15 cellular contexts compared by ENCODE assay signal in the genomic region with DNA sequence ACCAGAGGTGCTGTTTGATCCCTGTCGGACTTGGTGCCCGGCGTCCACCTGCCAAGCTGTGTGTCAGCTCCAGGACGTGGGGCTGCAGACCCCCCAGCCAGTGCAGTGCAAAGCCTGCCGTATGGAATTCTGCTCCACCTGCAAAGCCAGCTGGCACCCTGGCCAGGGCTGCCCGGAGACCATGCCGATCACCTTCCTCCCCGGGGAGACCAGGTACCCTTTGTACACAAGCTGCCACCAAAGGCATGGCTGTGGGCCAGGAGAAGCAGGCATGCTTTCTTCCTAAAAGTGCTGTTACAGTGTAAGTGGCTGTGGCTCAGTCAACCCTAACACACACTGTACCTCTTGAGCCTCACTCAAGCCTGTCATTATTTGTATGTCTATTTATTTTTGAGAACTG.
"Had no signal": no experiment of that assay in that cellular context is flagged by ENCODE, and none has a peak within 500 bp of the region (broad histone marks: within the 10 kb centered on the region; RNA-seq: fewer than 3 reads in every experiment).

No MANE protein-coding gene starts in this region.

- H3K27ac Mint-ChIP-seq: activated naive CD4-positive, alpha-beta T cell treated with anti-CD3 and anti-CD28 coated beads, Interleukin-2, amount 10 ng/mL, durations not matched to agents 7 days and 5 days; activated T-helper 1 cell treated with anti-CD3 and anti-CD28 coated beads, Interleukin-12 subunit alpha, Interleukin-12 subunit beta, Interleukin-2, Interleukin-4 antibody, amounts not matched to agents 30 ng/mL and 10 ng/mL and 1 ng/mL, durations not matched to agents 14 hours and 24 hours and 36 hours; dendritic cell treated with granulocyte-macrophage colony-stimulating factor and Interleukin-4, amounts not matched to agents 40 ng/mL and 50 ng/mL, for 4 days; T-helper 17 cell; WTC11 had no signal

- H3K36me3 ChIP-seq: transverse colon had no signal

- H3K4me3 ChIP-seq: transverse colon had no signal

- H3K4me1 Mint-ChIP-seq: activated naive CD4-positive, alpha-beta T cell treated with anti-CD3 and anti-CD28 coated beads, Interleukin-2, amount 10 ng/mL, durations not matched to agents 7 days and 5 days had no signal

- H3K27me3 Mint-ChIP-seq: activated naive CD4-positive, alpha-beta T cell treated with anti-CD3 and anti-CD28 coated beads, Interleukin-2, amount 10 ng/mL, durations not matched to agents 7 days and 5 days; brain; dendritic cell treated with granulocyte-macrophage colony-stimulating factor and Interleukin-4, amounts not matched to agents 40 ng/mL and 50 ng/mL, for 4 days; T-helper 17 cell had no signal

- H3K9me3 ChIP-seq: transverse colon had no signal

- H3K27me3 ChIP-seq: transverse colon had no signal

- H3K9me3 Mint-ChIP-seq: activated naive CD4-positive, alpha-beta T cell treated with anti-CD3 and anti-CD28 coated beads, Interleukin-2, amount 10 ng/mL, durations not matched to agents 7 days and 5 days; activated T-helper 1 cell treated with anti-CD3 and anti-CD28 coated beads, Interleukin-12 subunit alpha, Interleukin-12 subunit beta, Interleukin-2, Interleukin-4 antibody, amounts not matched to agents 30 ng/mL and 10 ng/mL and 1 ng/mL, durations not matched to agents 14 hours and 24 hours and 36 hours; brain; dendritic cell treated with granulocyte-macrophage colony-stimulating factor and Interleukin-4, amounts not matched to agents 40 ng/mL and 50 ng/mL, for 4 days; neural crest cell; WTC11 had no signal

- H3K36me3 Mint-ChIP-seq: WTC11 had no signal

- H3K27ac ChIP-seq: transverse colon had no signal

- ATAC-seq: activated CD8-positive, alpha-beta T cell treated with anti-CD3 and anti-CD28 coated beads, Interleukin-2, amount 10 ng/mL, durations not matched to agents 7 days and 5 days; T-helper 17 cell; WTC11 had no signal

- DNase-seq: activated CD4-positive, alpha-beta T cell treated with anti-CD3 and anti-CD28 coated beads for 48 hours; activated CD8-positive, alpha-beta memory T cell treated with anti-CD3 and anti-CD28 coated beads, Interleukin-2, amount 50 U/mL, for 48 hours; activated CD8-positive, alpha-beta T cell treated with anti-CD3 and anti-CD28 coated beads, Interleukin-2, amount 10 ng/mL, durations not matched to agents 7 days and 5 days; activated naive CD4-positive, alpha-beta T cell treated with anti-CD3 and anti-CD28 coated beads, Interleukin-2, amount 10 ng/mL, durations not matched to agents 7 days and 5 days; cerebellar nuclear complex; hypothalamus; retina; stimulated activated CD4-positive, alpha-beta T cell treated with anti-CD3 and anti-CD28 coated beads, Interleukin-4, amount 100 ng/mL, for 24 hours; T-helper 17 cell; transverse colon had no signal

- H3K4me3 Mint-ChIP-seq: activated CD8-positive, alpha-beta T cell treated with anti-CD3 and anti-CD28 coated beads, Interleukin-2, amount 10 ng/mL, durations not matched to agents 7 days and 5 days; activated naive CD4-positive, alpha-beta T cell treated with anti-CD3 and anti-CD28 coated beads, Interleukin-2, amount 10 ng/mL, durations not matched to agents 7 days and 5 days; activated T-helper 1 cell treated with anti-CD3 and anti-CD28 coated beads, Interleukin-12 subunit alpha, Interleukin-12 subunit beta, Interleukin-2, Interleukin-4 antibody, amounts not matched to agents 30 ng/mL and 10 ng/mL and 1 ng/mL, durations not matched to agents 14 hours and 24 hours and 36 hours; brain; dendritic cell treated with granulocyte-macrophage colony-stimulating factor and Interleukin-4, amounts not matched to agents 40 ng/mL and 50 ng/mL, for 4 days; neural crest cell; T-helper 17 cell; WTC11 had no signal
